In genomic region chr13:114320065-114320464, GRCh38 we compare ENCODE assay signal across 13 cellular contexts. TPM values are rescaled to one million over a fixed set of nuclear protein-coding genes. Genes with fewer than 3 reads are reported as not detected.
DNase-seq lines count a peak whose midpoint lies in the region; ATAC-seq, FAIRE-seq and TF ChIP-seq lines count a peak whose summit lies in the region.
"Had no signal": no experiment of that assay in that cellular context is flagged by ENCODE, and none has a peak within 500 bp of the region (broad histone marks: within the 10 kb centered on the region; RNA-seq: fewer than 3 reads in every experiment).

No MANE protein-coding gene starts in this region.

- H3K79me2 ChIP-seq in OCI-LY1 (ENCODE audit: insufficient read depth, low read length) (peaks cover 76% of the 10 kb centered on the region), mesendoderm (ENCODE audit: control insufficient read depth, insufficient read depth, low read length) (peaks cover 23% of the 10 kb centered on the region)

- peaks cover 38% of the 10 kb centered on the region for H3K4me1 Mint-ChIP-seq in CD4-positive, alpha-beta T cell (ENCODE audit: low read depth)
- peaks cover 24% of the 10 kb centered on the region for H3K4me1 Mint-ChIP-seq in memory B cell

- peaks cover 56% of the 10 kb centered on the region for H3K36me3 Mint-ChIP-seq in CD4-positive, alpha-beta T cell (ENCODE audit: low read depth)
- H3K36me3 Mint-ChIP-seq in memory B cell: peaks cover 32% of the 10 kb centered on the region

- no peak overlapping the region for H2AK5ac ChIP-seq in mesendoderm (ENCODE audit: low read length)

- H3K27ac ChIP-seq in CD4-positive, alpha-beta T cell (ENCODE audit: low read depth, low read length): no peak overlapping the region
- H3K27ac ChIP-seq in OCI-LY1 (ENCODE audit: low read depth, low read length, poor library complexity, severe bottlenecking) (no peak overlapping the region), brain microvascular endothelial cell (peak overlapping the region; percentile 15), mesendoderm (ENCODE audit: low read depth, low read length) (no peak overlapping the region)
- H3K27ac ChIP-seq: BLaER1 treated with 17β-estradiol and CSF1 and Interleukin-3, amounts not matched to agents 10 nM and 100 nM; PC-9 had no signal

- no peaks in the 10 kb centered on the region for H3K9me2 ChIP-seq in OCI-LY1 (ENCODE audit: low read depth, low read length)

- no peak for ATAC-seq in CD4-positive, alpha-beta T cell (ENCODE audit: poor library complexity)
- ATAC-seq in memory B cell (ENCODE audit: low read depth): no peak

- peak overlapping the region; percentile 13 for H3K27ac Mint-ChIP-seq in CD4-positive, alpha-beta T cell
- peak overlapping the region; percentile 45 for H3K27ac Mint-ChIP-seq in memory B cell

- no peak overlapping the region for H2BK120ac ChIP-seq in mesendoderm (ENCODE audit: low read depth, low read length)

- no peaks in the 10 kb centered on the region for H3K9me3 ChIP-seq in CD4-positive, alpha-beta T cell (ENCODE audit: control insufficient read depth, low read length)
- H3K9me3 ChIP-seq in OCI-LY1 (ENCODE audit: low read length): no peaks in the 10 kb centered on the region
- H3K9me3 ChIP-seq: BLaER1 treated with 17β-estradiol and CSF1 and Interleukin-3, amounts not matched to agents 10 nM and 100 nM had no signal

- no peak overlapping the region for H3K4ac ChIP-seq in mesendoderm (ENCODE audit: low read depth, low read length)

- H3K4me3 Mint-ChIP-seq in CD4-positive, alpha-beta T cell: no peak overlapping the region
- no peak overlapping the region for H3K4me3 Mint-ChIP-seq in memory B cell

- 0 out of 2 replicates have a peak overlapping the region, but pooled peaks have one; percentile 20 for H3K4me2 ChIP-seq in OCI-LY1 (ENCODE audit: low read length)
- no peak overlapping the region for H3K4me2 ChIP-seq in mesendoderm (ENCODE audit: low read length)
- H3K4me2 ChIP-seq: PC-9 had no signal

- 0 out of 2 replicates have a peak, but pooled peaks cover 4% of the 10 kb centered on the region for H4K20me1 ChIP-seq in OCI-LY1 (ENCODE audit: insufficient read depth, low read length)

- TF ChIP-seq CTCF in CD4-positive, alpha-beta T cell (IDR thresholded peaks at IDR 0.05): no peak
- TF ChIP-seq CTCF in OCI-LY1 (IDR thresholded peaks at IDR 0.05; ENCODE audit: low read length) (no peak), brain microvascular endothelial cell (IDR thresholded peaks at IDR 0.05; ENCODE audit: low read depth, low read length, missing control alignments) (no peak)

- H3K56ac ChIP-seq in mesendoderm (ENCODE audit: low read length): no peak overlapping the region

- H3K18ac ChIP-seq in mesendoderm (ENCODE audit: low read length): no peak overlapping the region

- no peak overlapping the region for H3K23ac ChIP-seq in mesendoderm (ENCODE audit: low read length)

- H3K4me1 ChIP-seq in OCI-LY1 (ENCODE audit: insufficient read depth, low read length, severe bottlenecking) (peaks cover 47% of the 10 kb centered on the region), mesendoderm (ENCODE audit: control insufficient read depth, low read depth, low read length) (peaks cover 2% of the 10 kb centered on the region)

- H4K8ac ChIP-seq in mesendoderm (ENCODE audit: low read depth, low read length): no peak overlapping the region

- in situ Hi-C loops in brain microvascular endothelial cell (cut with HindIII; ENCODE audit: low pct_ligation_motif_present, low sequenced_read_pairs): no loop called here

- POLR2A ChIA-PET in CD4-positive, alpha-beta T cell (lab: Charles Lee): no interaction called here

- no peak overlapping the region for H3K9ac ChIP-seq in OCI-LY1 (ENCODE audit: low read length)
- no peak overlapping the region for H3K9ac ChIP-seq in mesendoderm (ENCODE audit: low read length)
- H3K9ac ChIP-seq: BLaER1 treated with 17β-estradiol and CSF1 and Interleukin-3, amounts not matched to agents 10 nM and 100 nM had no signal

- no peak overlapping the region for H2BK5ac ChIP-seq in mesendoderm (ENCODE audit: low read length)

- H3K4me3 ChIP-seq in OCI-LY1 (ENCODE audit: low read depth, low read length, poor library complexity, severe bottlenecking) (no peak overlapping the region), brain microvascular endothelial cell (ENCODE audit: low read depth, low read length) (no peak overlapping the region), mesendoderm (ENCODE audit: low read length) (no peak overlapping the region)
- H3K4me3 ChIP-seq: BLaER1 treated with 17β-estradiol and CSF1 and Interleukin-3, amounts not matched to agents 10 nM and 100 nM; PC-9 had no signal

- intact Hi-C loops in CD4-positive, alpha-beta T cell (cut with DNase I, micrococcal nuclease): no loop called here

- H4K5ac ChIP-seq in mesendoderm (ENCODE audit: low read length): no peak overlapping the region

- no peaks in the 10 kb centered on the region for H3K27me3 ChIP-seq in CD4-positive, alpha-beta T cell (ENCODE audit: control insufficient read depth, insufficient read depth, low read length)
- H3K27me3 ChIP-seq in OCI-LY1 (ENCODE audit: insufficient read depth, low read length) (no peaks in the 10 kb centered on the region), brain microvascular endothelial cell (replicated peaks) (no peaks in the 10 kb centered on the region), mesendoderm (ENCODE audit: insufficient read depth, low read length, poor library complexity) (no peaks in the 10 kb centered on the region)
- H3K27me3 ChIP-seq: BLaER1 treated with 17β-estradiol and CSF1 and Interleukin-3, amounts not matched to agents 10 nM and 100 nM had no signal

- H2BK15ac ChIP-seq in mesendoderm (replicated peaks; ENCODE audit: low read depth): no peak overlapping the region

- DNase-seq in CD4-positive, alpha-beta T cell: no peak
- DNase-seq in brain microvascular endothelial cell (no peak), memory B cell (ENCODE audit: low spot score in 2 of 2) (no peak), Kasumi-1 (lab: John Stamatoyannopoulos, UW) (no peak), mesendoderm (no peak), NCI-H1417 treated with DMSO at 0.1 percent for 48 hours (lab: John Stamatoyannopoulos, UW) (no peak), frontal cortex (ENCODE audit: low spot score in 2 of 2) (no peak)
- DNase-seq: NCI-H1417, NCI-H510A, PC-9 had no signal

- H3K36me3 ChIP-seq in OCI-LY1 (ENCODE audit: insufficient read depth, low read length) (peaks cover 93% of the 10 kb centered on the region), brain microvascular endothelial cell (replicated peaks) (peaks cover 34% of the 10 kb centered on the region), mesendoderm (ENCODE audit: control insufficient read depth, insufficient read depth, low read length) (peaks cover 10% of the 10 kb centered on the region)

- no peaks in the 10 kb centered on the region for H3K9me3 Mint-ChIP-seq in CD4-positive, alpha-beta T cell
- H3K9me3 Mint-ChIP-seq in memory B cell: no peaks in the 10 kb centered on the region

- FAIRE-seq in frontal cortex (lab: Jason Lieb, UNC): no peak
- FAIRE-seq: colon had no signal

- H2AFZ ChIP-seq in OCI-LY1 (ENCODE audit: low read length): no peak overlapping the region
- H2AFZ ChIP-seq: PC-9 had no signal

- H3K79me1 ChIP-seq in mesendoderm (ENCODE audit: low read length): peaks cover 17% of the 10 kb centered on the region

- CTCF ChIA-PET in CD4-positive, alpha-beta T cell (lab: Charles Lee): no interaction called here

- no peaks in the 10 kb centered on the region for H3K27me3 Mint-ChIP-seq in CD4-positive, alpha-beta T cell
- no peaks in the 10 kb centered on the region for H3K27me3 Mint-ChIP-seq in memory B cell

- H3F3A ChIP-seq in OCI-LY1 (ENCODE audit: insufficient read depth, low read length): no peaks in the 10 kb centered on the region

RNA-seq across cellular contexts. Expression of gene CHAMP1, which starts 5.8 kb away (rescaled TPM):
- 10 to 100 TPM; 11.0 to 12.2 TPM for total RNA-seq in CD4-positive, alpha-beta T cell
- polyA plus RNA-seq in mesendoderm (2013, experiment 1 of 2): 57.6 TPM
- 55.4 TPM for polyA plus RNA-seq in mesendoderm (2013, experiment 2 of 2)
- 7.7 TPM for total RNA-seq in frontal cortex

RNA-seq across cellular contexts. Expression of gene UPF3A, which starts 38.7 kb away (rescaled TPM):
- 10 to 100 TPM; 31.8 TPM for total RNA-seq in CD4-positive, alpha-beta T cell
- 62.2 TPM for polyA plus RNA-seq in mesendoderm (2013, experiment 1 of 2)
- polyA plus RNA-seq in mesendoderm (2013, experiment 2 of 2): 61.0 TPM
- total RNA-seq in frontal cortex: 43.6 TPM
